8 cellular contexts compared by ENCODE assay signal in genomic region chr19:7516878-7517277, GRCh38. TPM values are rescaled to one million over a fixed set of nuclear protein-coding genes. Genes with fewer than 3 reads are reported as not detected.
DNase-seq lines count a peak whose midpoint lies in the region; ATAC-seq, FAIRE-seq and TF ChIP-seq lines count a peak whose summit lies in the region.

No MANE protein-coding gene starts in this region.

- no peaks in the 10 kb centered on the region for H3K9me3 Mint-ChIP-seq in CD4-positive, alpha-beta T cell

- H3K4me3 Mint-ChIP-seq in CD4-positive, alpha-beta T cell, result peak overlapping the region; percentile 69

- no peak for TF ChIP-seq POLR2A in esophagus muscularis mucosa (IDR thresholded peaks at IDR 0.05; ENCODE audit: low read depth)

- no peaks in the 10 kb centered on the region for H3K9me3 ChIP-seq in CD4-positive, alpha-beta T cell (ENCODE audit: control insufficient read depth, low read length)
- H3K9me3 ChIP-seq in SJSA1 (replicated peaks) (no peaks in the 10 kb centered on the region), esophagus muscularis mucosa (no peaks in the 10 kb centered on the region), pancreas (no peaks in the 10 kb centered on the region)

- POLR2A ChIA-PET in CD4-positive, alpha-beta T cell (lab: Charles Lee), result interaction anchor here (1.4 kb wide), 1 partner anchor 113 kb away, joined by 3 read pairs; the partner anchor contains the start of genes PET100 and XAB2

- DNase-seq in CD4-positive, alpha-beta T cell, result no peak
- DNase-seq in SJSA1 (ENCODE audit: low read depth in 1 of 2, low spot score in 2 of 2), result no peak
- DNase-seq in esophagus muscularis mucosa (ENCODE audit: extremely low spot score), result no peak
- no peak for DNase-seq in pancreas
- no peak for DNase-seq in NAMALWA (ENCODE audit: low spot score)
- no peak for DNase-seq in NCI-H82 (lab: John Stamatoyannopoulos, UW)

- no peaks in the 10 kb centered on the region; the same call in 1 of the 2 replicates for H3K36me3 ChIP-seq in SJSA1
- H3K36me3 ChIP-seq in esophagus muscularis mucosa, result peaks cover 11 to 22% (median 18%) of the 10 kb centered on the region in 4 donors
- no peaks in the 10 kb centered on the region for H3K36me3 ChIP-seq in pancreas

- peaks cover 23% of the 10 kb centered on the region for H3K4me1 Mint-ChIP-seq in CD4-positive, alpha-beta T cell (ENCODE audit: low read depth)

- no peak overlapping the region for H3K27ac ChIP-seq in CD4-positive, alpha-beta T cell (ENCODE audit: low read depth, low read length)
- H3K27ac ChIP-seq in SJSA1 (no peak overlapping the region), esophagus muscularis mucosa (replicated peaks in 1 of 4) (peak overlapping the region; percentile 88 to 93 (median 90)), pancreas (peak overlapping the region in 2 of 4 donors; percentile 38 to 44)

- no peak for ATAC-seq in CD4-positive, alpha-beta T cell (ENCODE audit: poor library complexity)
- ATAC-seq in pancreas (no peak), HG03039 (IDR thresholded peaks at IDR 0.05; ENCODE audit: unreplicated experiment) (no peak), GM19452 (IDR thresholded peaks at IDR 0.05; ENCODE audit: unreplicated experiment) (no peak)

- H3K4me1 ChIP-seq in SJSA1 (replicated peaks), result peaks cover 28% of the 10 kb centered on the region
- peaks cover 24 to 44% (median 43%) of the 10 kb centered on the region in 4 donors for H3K4me1 ChIP-seq in esophagus muscularis mucosa
- peaks cover 0 to 5% (median 1%) of the 10 kb centered on the region in 3 donors for H3K4me1 ChIP-seq in pancreas

- intact Hi-C loops in CD4-positive, alpha-beta T cell (cut with DNase I, micrococcal nuclease), result no loop called here
- intact Hi-C loops in esophagus muscularis mucosa (cut with DNase I) (loop anchor here (5.0 kb wide), 1 partner anchor 120 kb away; no protein-coding TSS in a partner anchor), pancreas (cut with DNase I) (no loop called here)

- no peak overlapping the region for H3K27ac Mint-ChIP-seq in CD4-positive, alpha-beta T cell

- CTCF ChIA-PET in CD4-positive, alpha-beta T cell (lab: Charles Lee), result interaction anchor here (1.1 kb wide), 1 partner anchor 51 kb away, joined by 4 read pairs; no protein-coding TSS in a partner anchor

- H3K27me3 Mint-ChIP-seq in CD4-positive, alpha-beta T cell, result peaks cover 36% of the 10 kb centered on the region

- TF ChIP-seq CTCF in CD4-positive, alpha-beta T cell (IDR thresholded peaks at IDR 0.05), result no peak
- TF ChIP-seq CTCF in esophagus muscularis mucosa (IDR thresholded peaks at IDR 0.05) (no peak), pancreas (IDR thresholded peaks at IDR 0.05) (no peak)

- FAIRE-seq in pancreas (lab: Jason Lieb, UNC), result no peak

- 47% methylated on average over 4 of the region's 4 CpGs for WGBS in esophagus muscularis mucosa
- WGBS in pancreas, 2 donors, result 33 to 46% methylated on average over 4 of the region's 4 CpGs

- H3K4me3 ChIP-seq in SJSA1 (peak overlapping the region; percentile 50), esophagus muscularis mucosa (peak overlapping the region; percentile 77 to 91 (median 81)), pancreas (peak overlapping the region; percentile 48 to 68 (median 54))

- H3K27me3 ChIP-seq in CD4-positive, alpha-beta T cell (ENCODE audit: control insufficient read depth, insufficient read depth, low read length), result peaks cover 5% of the 10 kb centered on the region
- H3K27me3 ChIP-seq in SJSA1 (replicated peaks) (no peaks in the 10 kb centered on the region), esophagus muscularis mucosa (no peaks in the 10 kb centered on the region), pancreas (no peaks in the 10 kb centered on the region)

- no peaks in the 10 kb centered on the region for H3K36me3 Mint-ChIP-seq in CD4-positive, alpha-beta T cell (ENCODE audit: low read depth)

- TF ChIP-seq EP300 in esophagus muscularis mucosa (IDR thresholded peaks at IDR 0.05), result no peak

RNA-seq across cellular contexts. Expression of gene ZNF358, which starts 1.0 kb away (rescaled TPM):
- 1 to 10 TPM; 5.1 to 5.2 TPM for total RNA-seq in CD4-positive, alpha-beta T cell
- total RNA-seq in SJSA1 (2014; rRNA removed; shearing (Covaris generic)), result 31.4 and 33.7 TPM in 2 replicates
- total RNA-seq in esophagus muscularis mucosa, result 100 to 1,000 TPM in 3 of 4 donors, 10 to 100 TPM in 1; 95.4 to 168 (median 137) TPM
- total RNA-seq in pancreas, result 10 to 100 TPM; 22.6 to 33.9 (median 23.3) TPM
- 10 to 100 TPM; 35.5 to 68.8 TPM for polyA plus RNA-seq in pancreas

RNA-seq across cellular contexts. Expression of gene MCOLN1, which starts 5.5 kb away (rescaled TPM):
- 1 to 10 TPM; 7.9 to 8.8 TPM for total RNA-seq in CD4-positive, alpha-beta T cell
- 2.9 and 5.5 TPM in 2 replicates for total RNA-seq in SJSA1 (2014; rRNA removed; shearing (Covaris generic))
- total RNA-seq in esophagus muscularis mucosa (10 to 100 TPM; 11.3 to 20.7 (median 14.4) TPM), pancreas (10 to 100 TPM in 2 of 6 donors, 1 to 10 TPM in 4; 6.9 to 16.8 (median 9.3) TPM)
- polyA plus RNA-seq in pancreas, result 10 to 100 TPM; 33.5 to 35.4 TPM

RNA-seq across cellular contexts. Expression of gene PNPLA6, which starts 18.6 kb away (rescaled TPM):
- 10 to 100 TPM; 62.0 to 70.9 TPM for total RNA-seq in CD4-positive, alpha-beta T cell
- 41.6 and 47.5 TPM in 2 replicates for total RNA-seq in SJSA1 (2014; rRNA removed; shearing (Covaris generic))
- total RNA-seq in esophagus muscularis mucosa (100 to 1,000 TPM in 2 of 4 donors, 10 to 100 TPM in 2; 58.1 to 156 (median 85.7) TPM), pancreas (10 to 100 TPM; 25.4 to 65.2 (median 32.8) TPM)
- 10 to 100 TPM; 53.7 to 86.2 TPM for polyA plus RNA-seq in pancreas

RNA-seq across cellular contexts. Expression of gene PEX11G, which starts 28.0 kb away (rescaled TPM):
- not detected for total RNA-seq in CD4-positive, alpha-beta T cell
- 0.47 TPM in 1 of 2 replicates, not detected in the other for total RNA-seq in SJSA1 (2014; rRNA removed; shearing (Covaris generic))
- total RNA-seq in esophagus muscularis mucosa (1 to 10 TPM; 1.7 to 5.3 (median 3.7) TPM), pancreas (1 to 10 TPM; 1.5 to 3.2 (median 2.2) TPM)
- polyA plus RNA-seq in pancreas, result 1 to 10 TPM; 5.9 to 6.8 TPM

Comparison
In these comparisons a context has a peak if more than half of its experiments do, and no peak if none do; other contexts are left out.
1. H3K27ac ChIP-seq: peak in esophagus muscularis mucosa (4 of 4); none in CD4-positive, alpha-beta T cell (single experiment) and SJSA1 (single experiment).
2. Peak in every context shown above with its lines, with median percentiles within 50 percentile points of each other: H3K4me3 ChIP-seq.